In genomic region chr2:204027105-204027504, GRCh38 we compare ENCODE assay signal across 8 cellular contexts.
DNase-seq lines count a peak whose midpoint lies in the region; ATAC-seq and TF ChIP-seq lines count a peak whose summit lies in the region.

No MANE protein-coding gene starts in this region.

- no peak overlapping the region for H2BK5ac ChIP-seq in neuronal stem cell (ENCODE audit: low read length)

- H3K27ac ChIP-seq in gastroesophageal sphincter (no peak overlapping the region), neuronal stem cell (replicated peaks; ENCODE audit: low read length) (no peak overlapping the region), gastrocnemius medialis (no peak overlapping the region)

- in situ Hi-C loops in gastrocnemius medialis (cut with MboI; ENCODE audit: low sequenced_read_pairs in 4 of 4): no loop called here

- TF ChIP-seq POLR2A in gastroesophageal sphincter (IDR thresholded peaks at IDR 0.05) (no peak), gastrocnemius medialis (IDR thresholded peaks at IDR 0.05) (no peak)

- H3K4me1 Mint-ChIP-seq in activated naive CD8-positive, alpha-beta T cell treated with anti-CD3 and anti-CD28 coated beads for 36 hours: peaks cover 16% of the 10 kb centered on the region

- no peak overlapping the region for H3K4me3 Mint-ChIP-seq in activated naive CD8-positive, alpha-beta T cell treated with anti-CD3 and anti-CD28 coated beads for 36 hours

- intact Hi-C loops in gastrocnemius medialis (cut with DNase I; ENCODE audit: low total_unique reads): no loop called here

- no peak overlapping the region for H3K9ac ChIP-seq in neuronal stem cell (ENCODE audit: low read depth, low read length, poor library complexity)

- H3K36me3 ChIP-seq in gastroesophageal sphincter: no peaks in the 10 kb centered on the region
- no peaks in the 10 kb centered on the region for H3K36me3 ChIP-seq in neuronal stem cell (replicated peaks in 1 of 2; ENCODE audit: control insufficient read depth in 2 of 2, insufficient read depth in 2 of 2, low read length in 2 of 2)
- H3K36me3 ChIP-seq in gastrocnemius medialis: no peaks in the 10 kb centered on the region

- H3K4ac ChIP-seq in neuronal stem cell (ENCODE audit: low read length): no peak overlapping the region

- no peak overlapping the region for H2BK15ac ChIP-seq in neuronal stem cell (ENCODE audit: low read length)

- no peak overlapping the region for H4K8ac ChIP-seq in neuronal stem cell (ENCODE audit: low read depth, low read length)

- peak overlapping the region; percentile 25 for H3K27ac Mint-ChIP-seq in activated naive CD8-positive, alpha-beta T cell treated with anti-CD3 and anti-CD28 coated beads for 36 hours

- no peak overlapping the region for H2BK120ac ChIP-seq in neuronal stem cell (ENCODE audit: low read depth, low read length)

- H3K79me1 ChIP-seq in neuronal stem cell (ENCODE audit: low read depth, low read length): no peaks in the 10 kb centered on the region

- H4K91ac ChIP-seq in neuronal stem cell (ENCODE audit: low read depth, low read length, poor library complexity): no peak overlapping the region

- TF ChIP-seq EP300 in gastroesophageal sphincter (IDR thresholded peaks at IDR 0.05): no peak

- H3K4me2 ChIP-seq in neuronal stem cell (ENCODE audit: insufficient read depth, low read length, poor library complexity, severe bottlenecking): no peak overlapping the region

- H3K27me3 Mint-ChIP-seq in activated naive CD8-positive, alpha-beta T cell treated with anti-CD3 and anti-CD28 coated beads for 36 hours: no peaks in the 10 kb centered on the region

- H2AFZ ChIP-seq in neuronal stem cell (ENCODE audit: low read length): no peak overlapping the region

- H3K18ac ChIP-seq in neuronal stem cell (ENCODE audit: low read length): no peak overlapping the region

- 67 to 92% methylated on average over 2 to 3 of the region's 3 CpGs for WGBS in gastroesophageal sphincter (ENCODE audit: low coverage in 1 of 2), 2 donors
- no CpG with 5 or more reads among the region's 3 CpGs for WGBS in neuronal stem cell (ENCODE audit: extremely low coverage in 2 of 2, insufficient read length in 2 of 2, insufficient replicate concordance in 1 of 2), 2 donors

- no peak overlapping the region for H2BK12ac ChIP-seq in neuronal stem cell (ENCODE audit: low read length)

- H3K27me3 ChIP-seq in gastroesophageal sphincter (no peaks in the 10 kb centered on the region), neuronal stem cell (ENCODE audit: control insufficient read depth in 3 of 3, insufficient read depth in 3 of 3, low read depth in 1 of 3, low read length in 3 of 3) (peaks cover 0 to 4% (median 0%) of the 10 kb centered on the region in 3 experiments), gastrocnemius medialis (no peaks in the 10 kb centered on the region)

- no peak overlapping the region for H2AK5ac ChIP-seq in neuronal stem cell (ENCODE audit: low read depth, low read length)

- no peaks in the 10 kb centered on the region for H3K9me3 ChIP-seq in gastroesophageal sphincter
- no peaks in the 10 kb centered on the region for H3K9me3 ChIP-seq in neuronal stem cell (replicated peaks in 1 of 2; ENCODE audit: control insufficient read depth in 2 of 2, insufficient read depth in 1 of 2, low read depth in 1 of 2, low read length in 2 of 2)
- H3K9me3 ChIP-seq in gastrocnemius medialis: no peaks in the 10 kb centered on the region

- H3K36me3 Mint-ChIP-seq in activated naive CD8-positive, alpha-beta T cell treated with anti-CD3 and anti-CD28 coated beads for 36 hours: no peaks in the 10 kb centered on the region

- no peak overlapping the region for H3K23ac ChIP-seq in neuronal stem cell (ENCODE audit: low read depth, low read length, poor library complexity)

- peaks cover 2% of the 10 kb centered on the region for H3K9me3 Mint-ChIP-seq in activated naive CD8-positive, alpha-beta T cell treated with anti-CD3 and anti-CD28 coated beads for 36 hours

- no peak overlapping the region for H3K4me3 ChIP-seq in GM12865 (ENCODE audit: low read depth, low read length)
- H3K4me3 ChIP-seq in gastroesophageal sphincter: no peak overlapping the region
- H3K4me3 ChIP-seq in neuronal stem cell (ENCODE audit: low read length in 2 of 2): no peak overlapping the region
- no peak overlapping the region for H3K4me3 ChIP-seq in gastrocnemius medialis

- ATAC-seq in GM21360 (IDR thresholded peaks at IDR 0.05; ENCODE audit: unreplicated experiment): peak; percentile 90
- ATAC-seq in HG03521 (IDR thresholded peaks at IDR 0.05; ENCODE audit: unreplicated experiment): peak; percentile 91
- ATAC-seq in gastroesophageal sphincter: no peak
- no peak for ATAC-seq in gastrocnemius medialis

- no peak overlapping the region for H3K14ac ChIP-seq in neuronal stem cell (ENCODE audit: low read length)

- DNase-seq in GM12865 (ENCODE audit: low read depth) (peak; percentile 68), neuronal stem cell (ENCODE audit: low spot score) (no peak), gastrocnemius medialis (no peak)
- DNase-seq in activated naive CD8-positive, alpha-beta T cell treated with anti-CD3 and anti-CD28 coated beads for 36 hours: no peak
- DNase-seq in NK-92 treated with Interleukin-12 subunit alpha and Interleukin-12 subunit beta, amount 100 ng/mL, for 24 hours (lab: John Stamatoyannopoulos, UW): no peak

- H3K4me1 ChIP-seq in gastroesophageal sphincter (peaks cover 0 to 37% (median 5%) of the 10 kb centered on the region in 3 donors), neuronal stem cell (ENCODE audit: control insufficient read depth in 2 of 2, insufficient read depth in 1 of 2, low read depth in 1 of 2, low read length in 2 of 2) (peaks cover 3% of the 10 kb centered on the region in 2 donors), gastrocnemius medialis (no peaks in the 10 kb centered on the region)

- TF ChIP-seq CTCF in GM12865 (IDR thresholded peaks at IDR 0.05; ENCODE audit: insufficient read depth, low read depth, low read length, missing control alignments) (no peak), gastroesophageal sphincter (IDR thresholded peaks at IDR 0.05) (no peak), gastrocnemius medialis (IDR thresholded peaks at IDR 0.05 in 4 of 5, conservative IDR thresholded peaks at IDR 0.05 in 1 of 5) (no peak)

Comparison
In these comparisons a context has a peak if more than half of its experiments do, and no peak if none do; other contexts are left out.
1. ATAC-seq: peak in GM21360 (single experiment) and HG03521 (single experiment); none in gastroesophageal sphincter (single experiment) and gastrocnemius medialis (0 of 2).